22 cellular contexts compared by ENCODE assay signal in genomic region chr21:29102791-29103257, GRCh38. TPM values are rescaled to one million over a fixed set of nuclear protein-coding genes. Genes with fewer than 3 reads are reported as not detected.
DNase-seq lines count a peak whose midpoint lies in the region; ATAC-seq and TF ChIP-seq lines count a peak whose summit lies in the region.
"Had no signal": no experiment of that assay in that cellular context is flagged by ENCODE, and none has a peak within 500 bp of the region (broad histone marks: within the 10 kb centered on the region; RNA-seq: fewer than 3 reads in every experiment).

No MANE protein-coding gene starts in this region.

- no peak for TF ChIP-seq CTCF in astrocyte of the spinal cord (IDR thresholded peaks at IDR 0.05; ENCODE audit: low read depth, low read length)
- TF ChIP-seq CTCF in WERI-Rb-1 (IDR thresholded peaks at IDR 0.05; ENCODE audit: low read depth, low read length) = no peak

- no peak for TF ChIP-seq POLR2A in erythroblast (IDR thresholded peaks at IDR 0.05; ENCODE audit: low read length)

- ATAC-seq in HG02884 (IDR thresholded peaks at IDR 0.05; ENCODE audit: unreplicated experiment) = no peak
- ATAC-seq: GM12878, PC-3, SK-N-SH treated with all-trans-retinoic acid at 6 μM for 48 hours had no signal

- no peaks in the 10 kb centered on the region for H3K36me3 ChIP-seq in WERI-Rb-1

- H3K4me3 ChIP-seq in astrocyte of the spinal cord (ENCODE audit: low read depth, low read length) (no peak overlapping the region), WERI-Rb-1 (ENCODE audit: low read depth, low read length) (no peak overlapping the region)
- H3K4me3 ChIP-seq: GM12878 had no signal

- in situ Hi-C loops in astrocyte of the spinal cord (cut with HindIII; ENCODE audit: low sequenced_read_pairs) = no loop called here

- H3K9me3 ChIP-seq in WERI-Rb-1 (ENCODE audit: severe bottlenecking) = no peaks in the 10 kb centered on the region
- H3K9me3 ChIP-seq: Caco-2 had no signal

- H3K27me3 ChIP-seq in WERI-Rb-1 (ENCODE audit: insufficient read depth, low read depth, severe bottlenecking) = no peaks in the 10 kb centered on the region

- no peak overlapping the region for H3K27ac ChIP-seq in WERI-Rb-1

- DNase-seq in AG08396 (ENCODE audit: low spot score) (peak; percentile 10), M059J (ENCODE audit: low read depth) (peak; percentile 21), astrocyte of the spinal cord (ENCODE audit: low read depth, low spot score) (peak; percentile 50), iris pigment epithelial cell (ENCODE audit: low read depth) (peak; percentile 79), erythroblast (lab: John Stamatoyannopoulos, UW) (no peak), WERI-Rb-1 (no peak)
- no peak for DNase-seq in NK-92 treated with Interleukin-12 subunit alpha and Interleukin-12 subunit beta, amount 100 ng/mL, for 24 hours (lab: John Stamatoyannopoulos, UW)
- DNase-seq: 8988T; Caco-2; CD4-positive, alpha-beta T cell; NCI-H1048; NCI-H1436; NCI-H1930; NCI-H345; NCI-H524 treated with DMSO at 0.1 percent for 48 hours; PC-3; RPMI8226; SHP77 treated with DMSO at 0.1 percent for 48 hours had no signal

RNA-seq across cellular contexts. Expression of gene MAP3K7CL, which starts 27.6 kb away (rescaled TPM):
- total RNA-seq in M059J (2014; rRNA removed; shearing (Covaris generic)) = 10.7 and 14.0 TPM in 2 replicates
- total RNA-seq: H1 had no signal

RNA-seq across cellular contexts. Expression of gene CCT8, which starts 29.4 kb away (rescaled TPM):
- 412 and 437 TPM in 2 replicates for total RNA-seq in M059J (2014; rRNA removed; shearing (Covaris generic))

Comparison
In these comparisons a context has a peak if more than half of its experiments do, and no peak if none do; other contexts are left out.
1. DNase-seq: peak in AG08396 (single experiment), M059J (single experiment), astrocyte of the spinal cord (single experiment) and iris pigment epithelial cell (single experiment); none in erythroblast (0 of 2), WERI-Rb-1 (single experiment) and NK-92 treated with Interleukin-12 subunit alpha and Interleukin-12 subunit beta, amount 100 ng/mL, for 24 hours (single experiment).